ENCODE assay signal across 8 cellular contexts in the genomic region with DNA sequence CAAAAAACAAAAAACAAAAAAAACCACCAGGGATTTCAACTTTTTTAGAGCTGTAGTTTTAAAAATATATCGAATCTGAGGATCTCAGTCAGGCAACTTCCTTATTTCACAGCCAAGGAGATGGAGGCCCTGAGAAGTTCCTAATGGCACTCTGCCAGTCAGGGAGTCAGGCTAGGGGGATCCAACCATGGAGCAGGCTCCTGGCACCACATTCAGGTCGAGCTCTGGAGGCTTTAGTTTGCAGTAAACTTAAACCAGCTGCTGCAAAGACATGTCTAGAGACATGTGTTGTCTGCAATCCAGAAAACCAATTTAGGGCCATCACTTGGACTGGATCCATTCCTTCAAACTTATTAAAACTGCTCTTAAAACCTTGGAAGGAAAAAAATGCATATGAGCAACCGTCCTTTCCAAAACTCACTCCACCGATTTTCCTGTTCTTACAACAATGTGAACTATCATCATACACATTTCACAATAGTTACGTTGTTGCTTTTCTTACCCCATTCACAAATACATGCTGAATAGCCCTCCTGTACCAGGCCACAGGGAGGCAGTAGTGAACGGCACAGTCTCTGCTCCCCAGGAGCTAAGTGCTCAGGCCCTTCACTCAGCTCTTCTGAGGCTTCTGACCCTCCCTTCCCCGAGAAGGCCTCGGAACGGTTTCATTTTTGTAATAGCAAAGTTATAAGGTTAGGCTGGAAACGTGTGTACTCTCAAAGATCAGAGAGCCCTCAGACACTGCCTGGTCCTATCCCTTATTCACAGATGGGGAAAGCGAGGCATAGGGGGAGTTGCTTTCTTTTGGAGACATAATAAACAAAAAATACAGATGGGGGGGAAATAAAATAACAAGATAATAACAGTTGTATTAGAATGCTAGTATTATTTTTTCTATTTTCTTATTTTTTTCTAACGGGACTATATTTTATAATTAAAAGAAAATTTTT. TPM values are rescaled to one million over a fixed set of nuclear protein-coding genes. Genes with fewer than 3 reads are reported as not detected.
DNase-seq lines count a peak whose midpoint lies in the region; FAIRE-seq and TF ChIP-seq lines count a peak whose summit lies in the region.

No MANE protein-coding gene starts in this region.

- no peak for TF ChIP-seq EP300 in stomach (IDR thresholded peaks at IDR 0.05)

- no peaks in the 10 kb centered on the region for H3K9me3 ChIP-seq in PC-9 (ENCODE audit: insufficient read depth, low read depth)
- H3K9me3 ChIP-seq in stomach: no peaks in the 10 kb centered on the region

- no peaks in the 10 kb centered on the region for H3K79me2 ChIP-seq in PC-9 (ENCODE audit: low read depth)

- TF ChIP-seq CTCF in 22Rv1 (IDR thresholded peaks at IDR 0.05) (peak; percentile 71), PC-9 (conservative IDR thresholded peaks at IDR 0.05) (peak; percentile 41; the same call in 1 of the 2 replicates), astrocyte of the cerebellum (IDR thresholded peaks at IDR 0.05; ENCODE audit: low read depth, low read length, missing control alignments) (peak; percentile 41), stomach (IDR thresholded peaks at IDR 0.05) (peak in 4 of 7 experiments; percentile 20 to 46 (median 34))

- DNase-seq in GM12891 (ENCODE audit: insufficient read length, low spot score) (no peak), PC-9 (no peak), astrocyte of the cerebellum (ENCODE audit: low read depth) (no peak), iris pigment epithelial cell (ENCODE audit: low read depth) (peak; percentile 95), stomach (peak; percentile 45), GM19238 (ENCODE audit: insufficient read length, low spot score) (no peak), DMS79 treated with DMSO at 0.1 percent for 48 hours (lab: John Stamatoyannopoulos, UW) (no peak)

- POLR2A ChIA-PET in PC-9 (lab: Charles Lee; ENCODE audit: unreplicated experiment): interaction anchor here (0.6 kb wide), 1 partner anchor 87 kb away, joined by 3 read pairs; no protein-coding TSS in a partner anchor

- WGBS in stomach, 5 donors: 38 to 55% (median 46%) methylated on average over 12 of the region's 12 CpGs

- H3K9me2 ChIP-seq in PC-9 (ENCODE audit: insufficient read depth): no peaks in the 10 kb centered on the region

- peak overlapping the region; percentile 34; the same call in 1 of the 2 replicates for H3K4me2 ChIP-seq in PC-9

- H3K4me1 ChIP-seq in PC-9 (replicated peaks; ENCODE audit: insufficient read depth) (peaks cover 30% of the 10 kb centered on the region), stomach (peaks cover 6 to 55% (median 24%) of the 10 kb centered on the region in 4 donors)

- H3K27ac ChIP-seq in 22Rv1: no peak overlapping the region
- H3K27ac ChIP-seq in PC-9: no peak overlapping the region; the same call in 1 of the 2 replicates
- peak overlapping the region in 4 of 5 donors; percentile 46 to 75 (median 58) for H3K27ac ChIP-seq in stomach

- H3K4me3 ChIP-seq in PC-9 (no peak overlapping the region), astrocyte of the cerebellum (ENCODE audit: low read depth, low read length) (no peak overlapping the region), stomach (no peak overlapping the region)

- BruUV-seq in PC-9 (replicated peaks; lab: Mats Ljungman, UMichigan): no TSS peak

- H3K27me3 ChIP-seq in PC-9 (ENCODE audit: insufficient read depth, low read depth) (no peaks in the 10 kb centered on the region), stomach (no peaks in the 10 kb centered on the region)

- no peaks in the 10 kb centered on the region for H4K20me1 ChIP-seq in PC-9 (ENCODE audit: insufficient read depth)

- CTCF ChIA-PET in PC-9 (lab: Charles Lee): interaction anchor here (0.7 kb wide), 1 partner anchor 891 kb away, joined by 7 read pairs; no protein-coding TSS in a partner anchor

- intact Hi-C loops in PC-9 (cut with micrococcal nuclease; ENCODE audit: unreplicated experiment): no loop called here
- intact Hi-C loops in stomach (cut with DNase I; ENCODE audit: low total_unique reads): no loop called here

- H3F3A ChIP-seq in PC-9 (ENCODE audit: insufficient read depth, low read depth): peaks cover 22% of the 10 kb centered on the region; the same call in 1 of the 2 replicates

- in situ Hi-C loops in astrocyte of the cerebellum (cut with HindIII; ENCODE audit: low sequenced_read_pairs): no loop called here

- TF ChIP-seq POLR2A in GM12891 (IDR thresholded peaks at IDR 0.05; ENCODE audit: low read depth, low read length): no peak
- TF ChIP-seq POLR2A in stomach (IDR thresholded peaks at IDR 0.05): no peak

- no peak overlapping the region for H2AFZ ChIP-seq in PC-9

- FAIRE-seq in GM12891 (lab: Jason Lieb, UNC): peak; percentile 51

- H3K36me3 ChIP-seq in PC-9 (ENCODE audit: low read depth): peaks cover 11% of the 10 kb centered on the region; the same call in 1 of the 2 replicates
- H3K36me3 ChIP-seq in stomach: peaks cover 12 to 68% (median 65%) of the 10 kb centered on the region in 4 donors

TF ChIP-seq in GM12891, 5 proteins besides CTCF, POLR2A, EP300 and RAD21:
- no peak for TF ChIP-seq SPI1 (IDR thresholded peaks at IDR 0.05; ENCODE audit: low read depth, low read length)
- no peak for TF ChIP-seq POLR2AphosphoS5 (IDR thresholded peaks at IDR 0.05; ENCODE audit: low read depth, low read length)
- no peak for TF ChIP-seq TAF1 (IDR thresholded peaks at IDR 0.05; ENCODE audit: low read depth, low read length)
- no peak for TF ChIP-seq PAX5 (IDR thresholded peaks at IDR 0.05; ENCODE audit: insufficient read depth, low read length, severe bottlenecking)

RNA-seq across cellular contexts. Expression of gene RFT1, which starts 20.1 kb away (rescaled TPM):
- 20.5 TPM for polyA plus RNA-seq in GM12891 (2012; ENCODE audit: low read depth, missing spikeins)
- total RNA-seq in PC-9 (2021): 30.8 and 31.0 TPM in 2 replicates
- 10 to 100 TPM in 2 of 5 donors, 1 to 10 TPM in 2, not detected in 1; 7.0 to 16.8 (median 12.1) TPM for total RNA-seq in stomach
- polyA plus RNA-seq in stomach: 1 to 10 TPM; 3.3 to 7.9 (median 3.7) TPM

RNA-seq across cellular contexts. Expression of gene PRKCD, which starts 50.9 kb away (rescaled TPM):
- 47.7 TPM for polyA plus RNA-seq in GM12891 (2012; ENCODE audit: low read depth, missing spikeins)
- total RNA-seq in PC-9 (2021): 30.1 and 34.3 TPM in 2 replicates
- 100 to 1,000 TPM in 1 of 5 donors, 10 to 100 TPM in 4; 15.6 to 117 (median 37.9) TPM for total RNA-seq in stomach
- 10 to 100 TPM; 20.5 to 56.1 (median 36.4) TPM for polyA plus RNA-seq in stomach

Comparison
In these comparisons a context has a peak if more than half of its experiments do, and no peak if none do; other contexts are left out.
1. H3K27ac ChIP-seq: peak in stomach (4 of 5); none in 22Rv1 (single experiment) and PC-9 (single experiment).
2. DNase-seq: peak in iris pigment epithelial cell (single experiment) and stomach (single experiment); none in GM12891 (single experiment), PC-9 (0 of 2), astrocyte of the cerebellum (single experiment), GM19238 (single experiment) and DMS79 treated with DMSO at 0.1 percent for 48 hours (single experiment).
3. Peak in every context shown above with its lines, with median percentiles within 50 percentile points of each other: CTCF ChIP-seq.